In genomic region chr22:45844949-45845613, GRCh38 we compare ENCODE assay signal across 1 cellular context.
TF ChIP-seq lines count a peak whose summit lies in the region.

No MANE protein-coding gene starts in this region.

TF ChIP-seq in IMR-90, 13 proteins besides CTCF, POLR2A, EP300 and RAD21:
- TF ChIP-seq NFE2L2 (IDR thresholded peaks at IDR 0.05; ENCODE audit: low read depth, low read length) (no peak), MAFK (IDR thresholded peaks at IDR 0.05; ENCODE audit: low read depth, low read length) (no peak), FOS (IDR thresholded peaks at IDR 0.05; ENCODE audit: low read depth, low read length) (no peak), RFX5 (IDR thresholded peaks at IDR 0.05; ENCODE audit: low read depth, low read length) (no peak), MXI1 (IDR thresholded peaks at IDR 0.05; ENCODE audit: borderline replicate concordance, low read depth, low read length) (no peak), CHD1 (IDR thresholded peaks at IDR 0.05; ENCODE audit: low read depth, low read length) (no peak), CEBPB (IDR thresholded peaks at IDR 0.05; ENCODE audit: low read depth, low read length) (no peak), RCOR1 (IDR thresholded peaks at IDR 0.05; ENCODE audit: insufficient replicate concordance, low read length) (no peak), MAZ (IDR thresholded peaks at IDR 0.05; ENCODE audit: borderline replicate concordance, low read depth, low read length) (no peak), SMC3 (IDR thresholded peaks at IDR 0.05; ENCODE audit: low read depth, low read length) (no peak), ELK1 (IDR thresholded peaks at IDR 0.05; ENCODE audit: borderline replicate concordance, low read depth, low read length) (no peak)
